9 cellular contexts compared by ENCODE assay signal in genomic region chr6:115891111-115891669, GRCh38.
DNase-seq lines count a peak whose midpoint lies in the region; ATAC-seq and TF ChIP-seq lines count a peak whose summit lies in the region.
"Had no signal": no experiment of that assay in that cellular context is flagged by ENCODE, and none has a peak within 500 bp of the region (broad histone marks: within the 10 kb centered on the region; RNA-seq: fewer than 3 reads in every experiment).

No MANE protein-coding gene starts in this region.

- no peak overlapping the region for H2BK5ac ChIP-seq in trophoblast cell (ENCODE audit: low read depth, low read length, poor library complexity)

- CTCF ChIA-PET in OCI-LY7 (lab: Charles Lee; ENCODE audit: unreplicated experiment), result no interaction called here

- H3K27ac ChIP-seq in GM23248 (no peak overlapping the region), aorta (ENCODE audit: low read depth in 1 of 2, low read length in 2 of 2) (no peak overlapping the region), trophoblast cell (ENCODE audit: low read depth, low read length) (no peak overlapping the region), OCI-LY7 (ENCODE audit: low read depth, low read length, poor library complexity, severe bottlenecking) (no peak overlapping the region)
- H3K27ac ChIP-seq: neutrophil had no signal

- no peak overlapping the region for H3K18ac ChIP-seq in trophoblast cell (ENCODE audit: low read length)

- POLR2A ChIA-PET in OCI-LY7 (lab: Charles Lee), result interaction anchor here (0.9 kb wide), 1 partner anchor 8 kb away, joined by 3 read pairs; no protein-coding TSS in a partner anchor

- in situ Hi-C loops in GM23248 (cut with MboI), result loop anchor here (10.0 kb wide), 1 partner anchor 1146 kb away; no protein-coding TSS in a partner anchor

- H3K9me2 ChIP-seq in GM23248 (ENCODE audit: insufficient read depth) (no peaks in the 10 kb centered on the region), OCI-LY7 (ENCODE audit: insufficient read depth, low read length) (no peaks in the 10 kb centered on the region)

- no peaks in the 10 kb centered on the region for H3K79me1 ChIP-seq in trophoblast cell (ENCODE audit: low read length)

- H2AFZ ChIP-seq in GM23248 (peak overlapping the region; percentile 34; the same call in 1 of the 2 replicates), trophoblast cell (ENCODE audit: insufficient read depth, low read length, poor library complexity) (no peak overlapping the region), OCI-LY7 (ENCODE audit: low read length) (no peak overlapping the region)

- H3K4me3 ChIP-seq in GM23248, result no peak overlapping the region
- no peak overlapping the region for H3K4me3 ChIP-seq in aorta (ENCODE audit: low read length in 2 of 2)
- H3K4me3 ChIP-seq in trophoblast cell (ENCODE audit: low read depth, low read length), result no peak overlapping the region
- H3K4me3 ChIP-seq in OCI-LY7 (ENCODE audit: low read depth, low read length, poor library complexity, severe bottlenecking), result no peak overlapping the region

- H3K36me3 ChIP-seq in GM23248 (ENCODE audit: low read depth) (no peaks in the 10 kb centered on the region), aorta (ENCODE audit: control insufficient read depth in 1 of 2, insufficient read depth in 2 of 2, low read length in 1 of 2) (no peaks in the 10 kb centered on the region), trophoblast cell (ENCODE audit: control insufficient read depth in 1 of 2, insufficient read depth in 2 of 2, low read length in 2 of 2) (no peaks in the 10 kb centered on the region), OCI-LY7 (ENCODE audit: insufficient read depth, low read length) (no peaks in the 10 kb centered on the region)
- H3K36me3 ChIP-seq: neutrophil had no signal

- peaks cover 16% of the 10 kb centered on the region for H3K4me1 ChIP-seq in GM23248 (ENCODE audit: insufficient read depth)
- H3K4me1 ChIP-seq in aorta (ENCODE audit: control insufficient read depth in 1 of 2, insufficient read depth in 2 of 2, low read length in 2 of 2), result no peaks in the 10 kb centered on the region
- no peaks in the 10 kb centered on the region for H3K4me1 ChIP-seq in trophoblast cell (ENCODE audit: control insufficient read depth in 1 of 2, insufficient read depth in 2 of 2, low read length in 2 of 2)
- H3K4me1 ChIP-seq in OCI-LY7 (ENCODE audit: insufficient read depth, low read length, poor library complexity, severe bottlenecking), result no peaks in the 10 kb centered on the region

- H3K14ac ChIP-seq in trophoblast cell (ENCODE audit: low read length), result no peak overlapping the region

- intact Hi-C loops in aorta (cut with DNase I) (no loop called here), OCI-LY7 (cut with micrococcal nuclease; ENCODE audit: unreplicated experiment) (no loop called here)

- H3K27me3 ChIP-seq in GM23248 (replicated peaks; ENCODE audit: insufficient read depth) (no peaks in the 10 kb centered on the region), aorta (ENCODE audit: control insufficient read depth in 1 of 2, insufficient read depth in 2 of 2, low read length in 1 of 2) (no peaks in the 10 kb centered on the region), trophoblast cell (ENCODE audit: insufficient read depth, low read length) (no peaks in the 10 kb centered on the region)
- H3K27me3 ChIP-seq: neutrophil had no signal

- no peak overlapping the region for H2BK12ac ChIP-seq in trophoblast cell (ENCODE audit: low read length)

- H3K9ac ChIP-seq in GM23248, result no peak overlapping the region
- H3K9ac ChIP-seq in trophoblast cell (ENCODE audit: low read length), result no peak overlapping the region

- H4K8ac ChIP-seq in trophoblast cell (ENCODE audit: low read depth, low read length), result no peak overlapping the region

- H2AK5ac ChIP-seq in trophoblast cell (ENCODE audit: low read length), result no peak overlapping the region

- DNase-seq in GM23248 (peak; percentile 85), HT1080 (ENCODE audit: low read depth) (peak; percentile 87), foreskin melanocyte (peak; percentile 11), aorta (no peak), AML-193 (lab: John Stamatoyannopoulos, UW) (no peak), trophoblast cell (no peak), OCI-LY7 (ENCODE audit: low spot score) (no peak)

- H3K4me2 ChIP-seq in GM23248 (ENCODE audit: unreplicated experiment) (peak overlapping the region; percentile 64), trophoblast cell (ENCODE audit: low read length) (no peak overlapping the region), OCI-LY7 (ENCODE audit: low read length) (no peak overlapping the region)

- no peak overlapping the region for H3K23ac ChIP-seq in trophoblast cell (ENCODE audit: low read length)

- H4K12ac ChIP-seq in trophoblast cell (ENCODE audit: low read depth, low read length), result no peak overlapping the region

- ATAC-seq in GM18520 (IDR thresholded peaks at IDR 0.05; ENCODE audit: unreplicated experiment), result peak; percentile 98
- no peak for ATAC-seq in aorta (ENCODE audit: low FRiP score)

- no peak overlapping the region for H2BK120ac ChIP-seq in trophoblast cell (ENCODE audit: insufficient read depth, low read length, poor library complexity)

- H3K79me2 ChIP-seq in GM23248 (ENCODE audit: insufficient read depth) (no peaks in the 10 kb centered on the region), trophoblast cell (ENCODE audit: control insufficient read depth, insufficient read depth, low read length, poor library complexity) (no peaks in the 10 kb centered on the region), OCI-LY7 (ENCODE audit: insufficient read depth, low read depth, low read length) (no peaks in the 10 kb centered on the region)

- H3F3A ChIP-seq in GM23248 (ENCODE audit: insufficient read depth), result peaks cover 13% of the 10 kb centered on the region

- H4K20me1 ChIP-seq in GM23248 (ENCODE audit: insufficient read depth), result no peaks in the 10 kb centered on the region
- H4K20me1 ChIP-seq in OCI-LY7 (ENCODE audit: insufficient read depth, low read length), result no peaks in the 10 kb centered on the region

- no peak overlapping the region for H3K4ac ChIP-seq in trophoblast cell (ENCODE audit: low read depth, low read length)

- TF ChIP-seq CTCF in OCI-LY7 (conservative IDR thresholded peaks at IDR 0.05; ENCODE audit: low read length), result no peak

- no TSS peak for BruUV-seq in OCI-LY7 (replicated peaks; lab: Mats Ljungman, UMichigan)

- H4K91ac ChIP-seq in trophoblast cell (ENCODE audit: low read depth, low read length), result no peak overlapping the region

- H3K9me3 ChIP-seq in GM23248 (ENCODE audit: low read depth) (no peaks in the 10 kb centered on the region), aorta (ENCODE audit: control insufficient read depth, low read length) (no peaks in the 10 kb centered on the region), trophoblast cell (ENCODE audit: insufficient read depth, low read depth, low read length) (no peaks in the 10 kb centered on the region), OCI-LY7 (ENCODE audit: low read length) (no peaks in the 10 kb centered on the region)
- H3K9me3 ChIP-seq: neutrophil had no signal

Comparison
In these comparisons a context has a peak if more than half of its experiments do, and no peak if none do; other contexts are left out.
1. DNase-seq: peak in GM23248 (single experiment), HT1080 (single experiment) and foreskin melanocyte (single experiment); none in aorta (0 of 2), AML-193 (0 of 2), trophoblast cell (0 of 2) and OCI-LY7 (single experiment).